8 cellular contexts compared by ENCODE assay signal in genomic region chr5:132464155-132464939, GRCh38. TPM values are rescaled to one million over a fixed set of nuclear protein-coding genes. Genes with fewer than 3 reads are reported as not detected.
DNase-seq lines count a peak whose midpoint lies in the region; ATAC-seq, FAIRE-seq and TF ChIP-seq lines count a peak whose summit lies in the region.

No MANE protein-coding gene starts in this region.

- peak in 2 of 3 experiments; percentile 11 to 36; a peak in 2 of 6 replicates for TF ChIP-seq CTCF in K562 (IDR thresholded peaks at IDR 0.05 in 2 of 3, conservative IDR thresholded peaks at IDR 0.05 in 1 of 3; ENCODE audit: insufficient read depth in 2 of 3, low read depth in 1 of 3, low read length in 3 of 3)

- in situ Hi-C loops in K562 (cut with MboI) = no loop called here

- no peak overlapping the region; the same call in 1 of the 2 replicates for H2AFZ ChIP-seq in K562 (ENCODE audit: low read depth, low read length)

- no peaks in the 10 kb centered on the region for H3K9me3 ChIP-seq in CD4-positive, alpha-beta memory T cell (ENCODE audit: control insufficient read depth in 1 of 2, low read length in 2 of 2)
- H3K9me3 ChIP-seq in K562 (replicated peaks; ENCODE audit: control insufficient read depth, insufficient read depth, low read depth, low read length) (no peaks in the 10 kb centered on the region), muscle layer of colon (ENCODE audit: low read length) (no peaks in the 10 kb centered on the region)

- intact Hi-C loops in CD4-positive, alpha-beta memory T cell (cut with micrococcal nuclease) = loop anchor here (1.0 kb wide), 1 partner anchor 9 kb away; no protein-coding TSS in a partner anchor
- intact Hi-C loops in K562 (cut with micrococcal nuclease) = no loop called here

- H3K4me3 Mint-ChIP-seq in CD4-positive, alpha-beta memory T cell = peak overlapping the region; percentile 66 to 87 (median 83)

- peak overlapping the region; percentile 25 to 26 for H3K4me3 ChIP-seq in CD4-positive, alpha-beta memory T cell (ENCODE audit: low read length in 2 of 2)
- no peak overlapping the region for H3K4me3 ChIP-seq in K562
- H3K4me3 ChIP-seq in muscle layer of colon (ENCODE audit: low read depth in 1 of 2, low read length in 2 of 2) = peak overlapping the region; percentile 30 to 34

- WGBS in K562 (ENCODE audit: insufficient coverage, low coverage, missing lambda C conversion rate) = 58% methylated on average over 13 of the region's 15 CpGs

- H3K79me2 ChIP-seq in K562 (ENCODE audit: control insufficient read depth, insufficient read depth, low read length) = no peaks in the 10 kb centered on the region

- H4K20me1 ChIP-seq in K562 (replicated peaks; ENCODE audit: control insufficient read depth, insufficient read depth, low read length) = no peaks in the 10 kb centered on the region

- peaks cover 70 to 100% (median 89%) of the 10 kb centered on the region in 4 donors for H3K4me1 Mint-ChIP-seq in CD4-positive, alpha-beta memory T cell

- no peak for TF ChIP-seq POLR2A in K562 (conservative IDR thresholded peaks at IDR 0.05)

- H3K4me1 ChIP-seq in CD4-positive, alpha-beta memory T cell (ENCODE audit: insufficient read depth, low read length) = peaks cover 99% of the 10 kb centered on the region
- H3K4me1 ChIP-seq in K562 (replicated peaks in 1 of 2; ENCODE audit: control insufficient read depth in 2 of 2, insufficient read depth in 2 of 2, low read length in 2 of 2) = peaks cover 35 to 38% of the 10 kb centered on the region in 2 experiments
- H3K4me1 ChIP-seq in muscle layer of colon (ENCODE audit: insufficient read depth, low read length) = peaks cover 56% of the 10 kb centered on the region

- peak overlapping the region; percentile 38; the same call in 1 of the 2 replicates for H3K4me2 ChIP-seq in K562 (ENCODE audit: insufficient read depth, low read length)

- H3K9ac ChIP-seq in K562 (ENCODE audit: insufficient read depth in 1 of 2, low read depth in 2 of 2, low read length in 2 of 2) = peak overlapping the region in 1 of 2 experiments; percentile 23; a peak in 2 of 4 replicates
- no peak overlapping the region for H3K9ac ChIP-seq in muscle layer of colon (ENCODE audit: low read length)

- H3K27ac ChIP-seq in CD4-positive, alpha-beta memory T cell (ENCODE audit: low read depth, low read length) = peak overlapping the region; percentile 63
- H3K27ac ChIP-seq in K562 (ENCODE audit: extremely low read depth, low read depth, low read length) (no peak overlapping the region), muscle layer of colon (ENCODE audit: low read depth, low read length) (peak overlapping the region; percentile 28), caudate nucleus (ENCODE audit: low read depth, low read length) (no peak overlapping the region)

- peaks cover 20 to 37% of the 10 kb centered on the region in 2 donors for H3K36me3 Mint-ChIP-seq in CD4-positive, alpha-beta memory T cell

- TF ChIP-seq EP300 in K562 (IDR thresholded peaks at IDR 0.05; ENCODE audit: low read length) = no peak

- FAIRE-seq in K562 (lab: Jason Lieb, UNC) = no peak

- POLR2A ChIA-PET in CD4-positive, alpha-beta memory T cell (lab: Charles Lee; ENCODE audit: partially characterized antibody) = interaction anchor here (0.9 to 35.0 kb wide), 13 partner anchors 8 to 273 kb away, joined by 3 to 1580 read pairs (median 36); partner anchors contain the start of gene IRF1
- POLR2A ChIA-PET in K562 (lab: Yijun Ruan, JAX) = interaction anchor here (0.6 to 4.3 kb wide), 10 partner anchors 15 to 156 kb away, joined by 3 to 61 read pairs (median 3); partner anchors contain the start of gene IRF1

- BruUV-seq in K562 (replicated peaks; lab: Mats Ljungman, UMichigan) = no TSS peak

- ATAC-seq in K562 (no peak), GM21526 (IDR thresholded peaks at IDR 0.05; ENCODE audit: low FRiP score, unreplicated experiment) (no peak), HG02759 (IDR thresholded peaks at IDR 0.05; ENCODE audit: unreplicated experiment) (no peak)

- no peaks in the 10 kb centered on the region for H3K27me3 Mint-ChIP-seq in CD4-positive, alpha-beta memory T cell

- TF ChIP-seq RAD21 in K562 (CRISPR knock-in tag; conservative IDR thresholded peaks at IDR 0.05 in 1 of 2, IDR thresholded peaks at IDR 0.05 in 1 of 2) = peak; percentile 28; a peak in 3 of 4 replicates

- H3K36me3 ChIP-seq in CD4-positive, alpha-beta memory T cell (ENCODE audit: insufficient read depth, low read length) = no peaks in the 10 kb centered on the region
- H3K36me3 ChIP-seq in K562 (ENCODE audit: control insufficient read depth, insufficient read depth, low read length) (no peaks in the 10 kb centered on the region), muscle layer of colon (ENCODE audit: insufficient read depth, low read length) (peaks cover 17% of the 10 kb centered on the region)

- peak in 3 of 5 donors; percentile 28 to 74 (median 28) for DNase-seq in CD4-positive, alpha-beta memory T cell
- DNase-seq in M059J (ENCODE audit: low read depth) (peak; percentile 72), K562 (ENCODE audit: extremely low read depth in 1 of 4, low spot score in 3 of 4) (no peak), caudate nucleus (lab: John Stamatoyannopoulos, UW) (no peak), iPS-NIHi11 (ENCODE audit: low spot score) (no peak)

- CTCF ChIA-PET in CD4-positive, alpha-beta memory T cell (lab: Charles Lee; ENCODE audit: partially characterized antibody) = interaction anchor here (1.1 to 7.1 kb wide), 15 partner anchors 9 to 78 kb away, joined by 3 to 92 read pairs (median 15); partner anchors contain the start of gene IRF1
- CTCF ChIA-PET in K562 (lab: Yijun Ruan, JAX; ENCODE audit: low intra/inter-chr PET ratio) = no interaction called here

- H3K27ac Mint-ChIP-seq in CD4-positive, alpha-beta memory T cell = peak overlapping the region; percentile 94 to 98 (median 96)

- no peaks in the 10 kb centered on the region for H3K27me3 ChIP-seq in CD4-positive, alpha-beta memory T cell (ENCODE audit: insufficient read depth, low read length)
- H3K27me3 ChIP-seq in K562 (ENCODE audit: control insufficient read depth in 2 of 2, insufficient read depth in 2 of 2, low read length in 2 of 2) (no peaks in the 10 kb centered on the region), muscle layer of colon (ENCODE audit: control insufficient read depth in 1 of 2, insufficient read depth in 2 of 2, low read length in 2 of 2) (no peaks in the 10 kb centered on the region)

- peaks cover 0 to 8% (median 0%) of the 10 kb centered on the region in 8 donors for H3K9me3 Mint-ChIP-seq in CD4-positive, alpha-beta memory T cell

- no peaks in the 10 kb centered on the region for H3K9me1 ChIP-seq in K562 (ENCODE audit: control insufficient read depth, insufficient read depth, low read length)

TF ChIP-seq in K562, 482 proteins besides CTCF, POLR2A, EP300 and RAD21 (continues in another document):
- no peak for TF ChIP-seq ETS2 (tag; IDR thresholded peaks at IDR 0.05; ENCODE audit: borderline replicate concordance, poor library complexity, severe bottlenecking)
- no peak for TF ChIP-seq NUFIP1 (IDR thresholded peaks at IDR 0.05; ENCODE audit: partially characterized antibody)
- TF ChIP-seq CBX8 (IDR thresholded peaks at IDR 0.05; ENCODE audit: borderline replicate concordance, extremely low read depth, low read depth, low read length, poor library complexity, severe bottlenecking) = no peak
- TF ChIP-seq SMARCC2 (IDR thresholded peaks at IDR 0.05; ENCODE audit: low read depth) = no peak
- 0 out of 2 replicates have a peak, but pooled peaks have one; percentile 20 for TF ChIP-seq FOXP1 (CRISPR knock-in tag; IDR thresholded peaks at IDR 0.05)
- TF ChIP-seq CXXC5 (CRISPR knock-in tag; IDR thresholded peaks at IDR 0.05) = peak; percentile 37; the same call in 1 of the 2 replicates
- TF ChIP-seq EHMT2 (IDR thresholded peaks at IDR 0.05) = no peak
- TF ChIP-seq FOXJ2 (tag; IDR thresholded peaks at IDR 0.05) = no peak
- TF ChIP-seq SMAD4 (CRISPR knock-in tag; conservative IDR thresholded peaks at IDR 0.05) = peak; percentile 29; the same call in 1 of the 2 replicates
- no peak for TF ChIP-seq RBM25 (IDR thresholded peaks at IDR 0.05; ENCODE audit: low read depth, low read length, severe bottlenecking)
- TF ChIP-seq NFE2 (IDR thresholded peaks at IDR 0.05; ENCODE audit: low read depth) = no peak
- no peak for TF ChIP-seq ZNF75A (CRISPR knock-in tag; IDR thresholded peaks at IDR 0.05)
- 0 out of 2 replicates have a peak, but pooled peaks have one; percentile 18 for TF ChIP-seq ETV1 (tag; conservative IDR thresholded peaks at IDR 0.05; ENCODE audit: low read depth)

RNA-seq across cellular contexts. Expression of gene IRF1, which starts 26.2 kb away (rescaled TPM):
- 100 to 1,000 TPM; 192 to 202 TPM for total RNA-seq in CD4-positive, alpha-beta memory T cell
- polyA plus RNA-seq in CD4-positive, alpha-beta memory T cell = 100 to 1,000 TPM; 192 to 237 TPM
- 31.7 and 36.1 TPM in 2 replicates for total RNA-seq in M059J (2014; rRNA removed; shearing (Covaris generic))
- 28.2 and 57.3 TPM in 2 replicates for total RNA-seq in K562 (2011; cell fraction: chromatin; rRNA removed; ENCODE audit: low replicate concordance)
- 33.9 and 37.9 TPM in 2 replicates for total RNA-seq in K562 (2011; cell fraction: nucleolus; rRNA removed)
- total RNA-seq in K562 (2011; cell fraction: nucleoplasm; rRNA removed) = 29.7 and 35.8 TPM in 2 replicates
- total RNA-seq in K562 (2014; rRNA removed) (3.0 and 4.4 TPM in 2 replicates), K562 (2014; rRNA removed; fragmentation: Illumina TruSeq; extraction: Trizol) (4.4 and 6.1 TPM in 2 replicates), K562 (2015; rRNA removed; fragmentation: Illumina TruSeq; extraction: Trizol) (7.4 and 8.2 TPM in 2 replicates), K562 (2021) (10.6 and 12.3 TPM in 2 replicates)
- polyA plus RNA-seq in K562 (2011; rRNA removed) (4.9 and 5.4 TPM in 2 replicates), K562 (2014; fragmentation: Illumina TruSeq; extraction: Trizol) (5.3 and 7.3 TPM in 2 replicates), K562 (2014; fragmentation: Nextera tagmentation; extraction: Ambion mirVana) (1 to 10 TPM; 1.1 to 1.3 TPM), K562 (2014; rRNA removed) (5.9 and 6.0 TPM in 2 replicates)
- 3.6 and 5.0 TPM in 2 replicates for polyA plus RNA-seq in K562 (2011; cell fraction: cytosol; rRNA removed)
- 12.7 and 17.0 TPM in 2 replicates for polyA plus RNA-seq in K562 (2011; cell fraction: nucleus; rRNA removed)
- 7.0 and 22.7 TPM in 2 replicates for polyA plus RNA-seq in K562 (2012)
- 14.3 and 15.6 TPM in 2 replicates for polyA minus RNA-seq in K562 (2011; rRNA and poly(A)+ RNA removed)
- polyA minus RNA-seq in K562 (2011; cell fraction: cytosol; rRNA and poly(A)+ RNA removed) = 4.2 and 9.4 TPM in 2 replicates
- polyA minus RNA-seq in K562 (2011; cell fraction: nucleus; rRNA and poly(A)+ RNA removed) = 19.7 and 23.8 TPM in 2 replicates

Comparison
In these comparisons a context has a peak if more than half of its experiments do, and no peak if none do; other contexts are left out.
1. DNase-seq: peak in CD4-positive, alpha-beta memory T cell (3 of 5) and M059J (single experiment); none in K562 (0 of 4), caudate nucleus (0 of 61) and iPS-NIHi11 (single experiment).
2. H3K27ac ChIP-seq: peak in CD4-positive, alpha-beta memory T cell (single experiment) and muscle layer of colon (single experiment); none in K562 (single experiment) and caudate nucleus (single experiment).